In the genomic region with DNA sequence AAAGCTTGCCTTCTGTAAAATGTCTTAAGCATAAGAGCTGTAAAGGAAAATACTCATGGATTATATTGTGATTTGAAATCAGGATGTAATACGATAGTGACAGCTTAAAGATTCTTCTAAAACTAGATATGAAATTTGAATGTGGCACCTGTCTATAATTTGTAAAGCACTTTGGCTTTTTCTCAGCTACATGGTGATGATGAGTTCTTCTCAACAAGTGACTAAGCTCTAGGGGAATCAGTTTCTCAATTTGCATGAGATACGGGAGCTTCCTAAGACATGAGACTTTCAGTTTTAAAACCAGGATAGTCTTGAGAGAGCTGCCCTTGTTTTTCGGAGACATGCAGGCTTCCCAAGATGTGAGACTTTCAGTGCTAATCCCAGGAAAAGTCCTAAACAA, we compare ENCODE assay signal across 31 cellular contexts.
"Had no signal": no experiment of that assay in that cellular context is flagged by ENCODE, and none has a peak within 500 bp of the region (broad histone marks: within the 10 kb centered on the region; RNA-seq: fewer than 3 reads in every experiment).

No MANE protein-coding gene starts in this region.

- H3K27ac ChIP-seq: neural progenitor cell, ovary, parathyroid adenoma, psoas muscle, right lobe of liver, sigmoid colon, skin epidermis, spleen, suprapubic skin, testis, tibial artery, transverse colon, upper lobe of right lung, uterus had no signal

- DNase-seq: natural killer cell; occipital lobe; ovary; posterior cingulate gyrus; psoas muscle; right cardiac atrium; right lobe of liver; sigmoid colon; spleen; stimulated activated CD4-positive, alpha-beta T cell treated with anti-CD3 and anti-CD28 coated beads, Interleukin-12 subunit alpha, Interleukin-12 subunit beta, amount 100 ng/mL, for 4 hours; stimulated activated CD4-positive, alpha-beta T cell treated with anti-CD3 and anti-CD28 coated beads, Interleukin-1b, Interleukin-23, amount 100 ng/mL, for 48 hours; stimulated activated CD4-positive, alpha-beta T cell treated with anti-CD3 and anti-CD28 coated beads, Interleukin-4, amount 100 ng/mL, for 1 hour; stimulated activated CD4-positive, alpha-beta T cell treated with anti-CD3 and anti-CD28 coated beads, Interleukin-4, amount 100 ng/mL, for 4 hours; stimulated activated CD8-positive, alpha-beta memory T cell treated with anti-CD3 and anti-CD28 coated beads, Interleukin-4, amount 100 ng/mL, for 48 hours; stimulated activated naive CD4-positive, alpha-beta T cell; stimulated activated naive CD8-positive, alpha-beta T cell treated with anti-CD3 and anti-CD28 coated beads, Interleukin-15, amount 100 ng/mL, for 72 hours; stimulated activated naive CD8-positive, alpha-beta T cell treated with anti-CD3 and anti-CD28 coated beads, Interleukin-15, Interleukin-2, amounts not matched to agents 100 U/mL and 50 U/mL, for 24 hours; substantia nigra; testis; tibial artery; transverse colon; upper lobe of right lung; uterus had no signal

- H3K36me3 ChIP-seq: neural progenitor cell, ovary, right lobe of liver, sigmoid colon, spleen, suprapubic skin, tibial artery, transverse colon, upper lobe of right lung, uterus had no signal

- ATAC-seq: natural killer cell; right cardiac atrium; right lobe of liver; stimulated activated memory B cell treated with anti-CD40 and anti-IgM and Interleukin-4, amounts not matched to agents 10 μg/mL and 1 μg/mL and 100 μg/mL, for 72 hours; stimulated activated naive CD8-positive, alpha-beta T cell treated with anti-CD3 and anti-CD28 coated beads, Interleukin-15, amount 100 ng/mL, for 72 hours; stimulated activated naive CD8-positive, alpha-beta T cell treated with anti-CD3 and anti-CD28 coated beads, Interleukin-15, Interleukin-2, amounts not matched to agents 100 U/mL and 50 U/mL, for 24 hours; upper lobe of right lung had no signal

- H3K9me3 Mint-ChIP-seq: nephron, type B pancreatic cell had no signal

- H3K4me3 ChIP-seq: neural progenitor cell, ovary, psoas muscle, right lobe of liver, sigmoid colon, skin epidermis, smooth muscle cell, spleen, suprapubic skin, testis, tibial artery, transverse colon, upper lobe of right lung, uterus had no signal

- H3K9me3 ChIP-seq: ovary, psoas muscle, right lobe of liver, suprapubic skin, testis, tibial artery, transverse colon, upper lobe of right lung, uterus had no signal

- H3K27me3 ChIP-seq: neural progenitor cell, ovary, right lobe of liver, sigmoid colon, spleen, suprapubic skin, testis, tibial artery, transverse colon, upper lobe of right lung, uterus had no signal

- H3K4me1 Mint-ChIP-seq: neural progenitor cell; stimulated activated memory B cell treated with anti-CD40 and anti-IgM and Interleukin-4, amounts not matched to agents 10 μg/mL and 1 μg/mL and 100 μg/mL, for 72 hours; stimulated activated naive CD8-positive, alpha-beta T cell treated with anti-CD3 and anti-CD28 coated beads, Interleukin-15, amount 100 ng/mL, for 72 hours had no signal

- H3K4me1 ChIP-seq: neural progenitor cell, parathyroid adenoma, right lobe of liver, sigmoid colon, spleen, suprapubic skin, testis, transverse colon, upper lobe of right lung had no signal

- H3K36me3 Mint-ChIP-seq: natural killer cell; neural progenitor cell; stimulated activated memory B cell treated with anti-CD40 and anti-IgM and Interleukin-4, amounts not matched to agents 10 μg/mL and 1 μg/mL and 100 μg/mL, for 72 hours; type B pancreatic cell had no signal

- H3K27me3 Mint-ChIP-seq: stimulated activated naive CD8-positive, alpha-beta T cell treated with anti-CD3 and anti-CD28 coated beads, Interleukin-15, amount 100 ng/mL, for 72 hours had no signal

- H3K4me3 Mint-ChIP-seq: natural killer cell; nephron; neural progenitor cell; stimulated activated memory B cell treated with anti-CD40 and anti-IgM and Interleukin-4, amounts not matched to agents 10 μg/mL and 1 μg/mL and 100 μg/mL, for 72 hours; stimulated activated naive CD8-positive, alpha-beta T cell treated with anti-CD3 and anti-CD28 coated beads, Interleukin-15, amount 100 ng/mL, for 72 hours; type B pancreatic cell had no signal
